14 cellular contexts compared by ENCODE assay signal in genomic region chr1:212241445-212242287, GRCh38. TPM values are rescaled to one million over a fixed set of nuclear protein-coding genes. Genes with fewer than 3 reads are reported as not detected.
DNase-seq lines count a peak whose midpoint lies in the region; ATAC-seq and TF ChIP-seq lines count a peak whose summit lies in the region.
"Had no signal": no experiment of that assay in that cellular context is flagged by ENCODE, and none has a peak within 500 bp of the region (broad histone marks: within the 10 kb centered on the region; RNA-seq: fewer than 3 reads in every experiment).

No MANE protein-coding gene starts in this region.

- CTCF ChIA-PET in activated naive CD4-positive, alpha-beta T cell treated with anti-CD3 and anti-CD28 coated beads, Interleukin-2, amount 10 ng/mL, durations not matched to agents 7 days and 5 days (lab: Charles Lee): interaction anchor here (1.1 kb wide), 1 partner anchor 20 kb away, joined by 3 read pairs; no protein-coding TSS in a partner anchor
- CTCF ChIA-PET in activated naive CD4-positive, alpha-beta T cell treated with anti-CD3 and anti-CD28 coated beads for 36 hours (lab: Charles Lee): interaction anchor here (0.6 to 0.7 kb wide), 2 partner anchors 18 to 423 kb away, joined by 3 read pairs; no protein-coding TSS in a partner anchor

- H3K9me3 Mint-ChIP-seq in activated naive CD4-positive, alpha-beta T cell treated with anti-CD3 and anti-CD28 coated beads, Interleukin-2, amount 10 ng/mL, durations not matched to agents 7 days and 5 days: no peaks in the 10 kb centered on the region
- no peaks in the 10 kb centered on the region for H3K9me3 Mint-ChIP-seq in activated naive CD4-positive, alpha-beta T cell treated with anti-CD3 and anti-CD28 coated beads for 36 hours
- H3K9me3 Mint-ChIP-seq: CD4-positive, alpha-beta T cell had no signal

- intact Hi-C loops in activated naive CD4-positive, alpha-beta T cell treated with anti-CD3 and anti-CD28 coated beads for 36 hours (cut with micrococcal nuclease): no loop called here
- intact Hi-C loops in thyroid gland (cut with DNase I): no loop called here

- H3K4me1 Mint-ChIP-seq in activated naive CD4-positive, alpha-beta T cell treated with anti-CD3 and anti-CD28 coated beads, Interleukin-2, amount 10 ng/mL, durations not matched to agents 7 days and 5 days: peaks cover 45% of the 10 kb centered on the region
- H3K4me1 Mint-ChIP-seq in activated naive CD4-positive, alpha-beta T cell treated with anti-CD3 and anti-CD28 coated beads for 36 hours (ENCODE audit: low read depth): peaks cover 4% of the 10 kb centered on the region

- no peak for DNase-seq in activated naive CD4-positive, alpha-beta T cell treated with anti-CD3 and anti-CD28 coated beads, Interleukin-2, amount 10 ng/mL, durations not matched to agents 7 days and 5 days
- no peak for DNase-seq in activated naive CD4-positive, alpha-beta T cell treated with anti-CD3 and anti-CD28 coated beads for 36 hours
- DNase-seq in thyroid gland: no peak
- DNase-seq in stimulated activated naive CD4-positive, alpha-beta T cell (lab: John Stamatoyannopoulos, UW): no peak
- DNase-seq in DMS79 (lab: John Stamatoyannopoulos, UW): no peak
- DNase-seq: ACHN; CD4-positive, alpha-beta T cell; NCI-H2029 treated with DMSO at 0.1 percent for 48 hours; PC-9; SK-N-SH; small intestine had no signal

- no peak overlapping the region for H3K4me3 Mint-ChIP-seq in activated naive CD4-positive, alpha-beta T cell treated with anti-CD3 and anti-CD28 coated beads, Interleukin-2, amount 10 ng/mL, durations not matched to agents 7 days and 5 days
- H3K4me3 Mint-ChIP-seq in activated naive CD4-positive, alpha-beta T cell treated with anti-CD3 and anti-CD28 coated beads for 36 hours: no peak overlapping the region
- H3K4me3 Mint-ChIP-seq: CD4-positive, alpha-beta T cell had no signal

- H3K9me3 ChIP-seq in esophagus (ENCODE audit: control insufficient read depth in 2 of 2, insufficient read depth in 1 of 2, low read depth in 1 of 2, low read length in 1 of 2): no peaks in the 10 kb centered on the region
- no peaks in the 10 kb centered on the region for H3K9me3 ChIP-seq in muscle layer of duodenum (ENCODE audit: control insufficient read depth in 1 of 2, low read length in 2 of 2)
- no peaks in the 10 kb centered on the region for H3K9me3 ChIP-seq in thyroid gland
- H3K9me3 ChIP-seq: SK-N-SH had no signal

- no peak for TF ChIP-seq CTCF in thyroid gland (IDR thresholded peaks at IDR 0.05)

- peaks cover 9% of the 10 kb centered on the region for H3K36me3 Mint-ChIP-seq in activated naive CD4-positive, alpha-beta T cell treated with anti-CD3 and anti-CD28 coated beads, Interleukin-2, amount 10 ng/mL, durations not matched to agents 7 days and 5 days
- H3K36me3 Mint-ChIP-seq in activated naive CD4-positive, alpha-beta T cell treated with anti-CD3 and anti-CD28 coated beads for 36 hours (ENCODE audit: low read depth): no peaks in the 10 kb centered on the region

- ATAC-seq in GM19455 (IDR thresholded peaks at IDR 0.05; ENCODE audit: unreplicated experiment): no peak

- no peaks in the 10 kb centered on the region for H3K27me3 ChIP-seq in esophagus (ENCODE audit: control insufficient read depth in 1 of 2, insufficient read depth in 2 of 2, low read length in 2 of 2)
- no peaks in the 10 kb centered on the region for H3K27me3 ChIP-seq in muscle layer of duodenum (ENCODE audit: low read depth, low read length)
- H3K27me3 ChIP-seq in thyroid gland: no peaks in the 10 kb centered on the region

- peak overlapping the region; percentile 87 for H3K27ac Mint-ChIP-seq in activated naive CD4-positive, alpha-beta T cell treated with anti-CD3 and anti-CD28 coated beads, Interleukin-2, amount 10 ng/mL, durations not matched to agents 7 days and 5 days
- no peak overlapping the region for H3K27ac Mint-ChIP-seq in activated naive CD4-positive, alpha-beta T cell treated with anti-CD3 and anti-CD28 coated beads for 36 hours
- H3K27ac Mint-ChIP-seq: CD4-positive, alpha-beta T cell had no signal

- H3K4me3 ChIP-seq in esophagus (ENCODE audit: low read depth in 1 of 2, low read length in 2 of 2) (no peak overlapping the region), muscle layer of duodenum (ENCODE audit: low read depth in 1 of 2, low read length in 2 of 2) (no peak overlapping the region), thyroid gland (replicated peaks in 1 of 3) (no peak overlapping the region)
- H3K4me3 ChIP-seq: PC-9 had no signal

- peaks cover 7 to 9% of the 10 kb centered on the region in 2 donors for H3K4me1 ChIP-seq in esophagus (ENCODE audit: control insufficient read depth in 2 of 2, insufficient read depth in 2 of 2, low read length in 1 of 2)
- H3K4me1 ChIP-seq in muscle layer of duodenum (ENCODE audit: control insufficient read depth in 1 of 2, insufficient read depth in 2 of 2, low read length in 2 of 2): peaks cover 0 to 15% of the 10 kb centered on the region in 2 donors
- peaks cover 16 to 26% of the 10 kb centered on the region in 2 donors for H3K4me1 ChIP-seq in thyroid gland

- H3K36me3 ChIP-seq in esophagus (ENCODE audit: control insufficient read depth in 2 of 2, insufficient read depth in 2 of 2, low read length in 1 of 2) (no peaks in the 10 kb centered on the region), muscle layer of duodenum (ENCODE audit: control insufficient read depth in 1 of 2, insufficient read depth in 2 of 2, low read length in 2 of 2) (no peaks in the 10 kb centered on the region), thyroid gland (no peaks in the 10 kb centered on the region)

- TF ChIP-seq POLR2A in thyroid gland (IDR thresholded peaks at IDR 0.05): no peak

- H3K27me3 Mint-ChIP-seq in activated naive CD4-positive, alpha-beta T cell treated with anti-CD3 and anti-CD28 coated beads, Interleukin-2, amount 10 ng/mL, durations not matched to agents 7 days and 5 days: peaks cover 29% of the 10 kb centered on the region
- H3K27me3 Mint-ChIP-seq in activated naive CD4-positive, alpha-beta T cell treated with anti-CD3 and anti-CD28 coated beads for 36 hours (ENCODE audit: low read depth): peaks cover 7% of the 10 kb centered on the region

- H3K27ac ChIP-seq in esophagus (ENCODE audit: low read depth in 2 of 2, low read length in 1 of 2): peak overlapping the region; percentile 10 to 24
- peak overlapping the region; percentile 19 for H3K27ac ChIP-seq in muscle layer of duodenum (ENCODE audit: low read length)
- peak overlapping the region; percentile 30 to 64 (median 49) for H3K27ac ChIP-seq in thyroid gland
- H3K27ac ChIP-seq: PC-9 had no signal

- 78 to 80% methylated on average over 6 of the region's 6 CpGs for WGBS in esophagus, 2 donors
- 82 to 85% methylated on average over 6 of the region's 6 CpGs for WGBS in thyroid gland, 2 donors

RNA-seq across cellular contexts. Expression of gene PPP2R5A, which starts 43.5 kb away (rescaled TPM):
- total RNA-seq in activated naive CD4-positive, alpha-beta T cell treated with anti-CD3 and anti-CD28 coated beads for 36 hours: 10 to 100 TPM; 30.6 to 31.4 TPM
- 10 to 100 TPM; 29.0 to 37.3 TPM for polyA plus RNA-seq in esophagus
- total RNA-seq in thyroid gland: 10 to 100 TPM; 62.7 to 81.5 (median 70.1) TPM
